ENCODE assay signal across 20 cellular contexts in genomic region chr2:62381672-62382071, GRCh38.
A peak's percentile ranks its signal among the peaks of the same experiment; 100 is the strongest.
DNase-seq lines count a peak whose midpoint lies in the region; ATAC-seq, FAIRE-seq and TF ChIP-seq lines count a peak whose summit lies in the region.
"Had no signal": no experiment of that assay in that cellular context is flagged by ENCODE, and none has a peak within 500 bp of the region (broad histone marks: within the 10 kb centered on the region; RNA-seq: fewer than 3 reads in every experiment).

No MANE protein-coding gene starts in this region.

- H3K79me2 ChIP-seq in HepG2 (ENCODE audit: insufficient read depth, low read length): no peaks in the 10 kb centered on the region
- H3K79me2 ChIP-seq in endothelial cell of umbilical vein (ENCODE audit: control insufficient read depth, insufficient read depth, low read length): no peaks in the 10 kb centered on the region
- no peaks in the 10 kb centered on the region for H3K79me2 ChIP-seq in trophoblast cell (ENCODE audit: control insufficient read depth, insufficient read depth, low read length, poor library complexity)

- peak overlapping the region; percentile 65 for H2BK12ac ChIP-seq in trophoblast cell (ENCODE audit: low read length)

- TF ChIP-seq EP300 in HepG2 (IDR thresholded peaks at IDR 0.05; ENCODE audit: low read depth in 2 of 2, low read length in 2 of 2) (no peak), HepG2 (CRISPR knock-in tag; IDR thresholded peaks at IDR 0.05; ENCODE audit: borderline replicate concordance) (no peak)

- in situ Hi-C loops in HepG2 (cut with HindIII; ENCODE audit: extremely low pct_ligation_motif_present, low pct_unique_long_range_greater_than_20kb) (no loop called here), GM13976 (cut with MboI; ENCODE audit: low sequenced_read_pairs, unreplicated experiment) (no loop called here)

- TF ChIP-seq CTCF in right lobe of liver (IDR thresholded peaks at IDR 0.05) (no peak), HepG2 (CRISPR knock-in tag; IDR thresholded peaks at IDR 0.05) (no peak), endothelial cell of umbilical vein (IDR thresholded peaks at IDR 0.05; ENCODE audit: extremely low read depth in 1 of 2, insufficient read depth in 1 of 2, low read depth in 1 of 2, low read length in 2 of 2) (no peak), GM13976 (IDR thresholded peaks at IDR 0.05; ENCODE audit: borderline replicate concordance, control extremely low read depth, extremely low read depth, insufficient read depth, missing control alignments) (no peak), HFFc6 (IDR thresholded peaks at IDR 0.05) (no peak)

- BruUV-seq in HepG2 (replicated peaks; lab: Mats Ljungman, UMichigan): no TSS peak
- no TSS peak for BruUV-seq in endothelial cell of umbilical vein (replicated peaks; lab: Mats Ljungman, UMichigan)

- H3K9ac ChIP-seq in HepG2 (ENCODE audit: insufficient read depth, low read depth, low read length): no peak overlapping the region
- H3K9ac ChIP-seq in endothelial cell of umbilical vein (replicated peaks; ENCODE audit: extremely low read depth, insufficient read depth, low read length): peak overlapping the region; percentile 2
- H3K9ac ChIP-seq in trophoblast cell (ENCODE audit: low read length): no peak overlapping the region
- H3K9ac ChIP-seq: BLaER1 treated with 17β-estradiol and CSF1 and Interleukin-3, amounts not matched to agents 10 nM and 100 nM; SK-N-SH had no signal

- no peak for DNase-seq in right lobe of liver
- no peak for DNase-seq in HepG2 (ENCODE audit: low spot score)
- DNase-seq in endothelial cell of umbilical vein (ENCODE audit: low read depth, low spot score): no peak
- DNase-seq in trophoblast cell: peak in 1 of 2 donors; percentile 13
- no peak for DNase-seq in NK-92 (lab: John Stamatoyannopoulos, UW; ENCODE audit: unreplicated experiment)
- DNase-seq in GM13976 (ENCODE audit: low spot score): no peak
- DNase-seq in HFFc6: no peak
- DNase-seq: 8988T; CD4-positive, alpha-beta memory T cell; DND-41; NCI-H187; NCI-H446; NCI-H526; SIG-M5; SK-N-SH had no signal

- no peak overlapping the region for H3K4me2 ChIP-seq in HepG2 (ENCODE audit: low read depth, low read length)
- no peak overlapping the region for H3K4me2 ChIP-seq in endothelial cell of umbilical vein (ENCODE audit: insufficient read depth, low read length)
- no peak overlapping the region for H3K4me2 ChIP-seq in trophoblast cell (ENCODE audit: low read length)
- H3K4me2 ChIP-seq: SK-N-SH had no signal

- TF ChIP-seq RAD21 in HepG2 (CRISPR knock-in tag; IDR thresholded peaks at IDR 0.05): no peak

- no peak overlapping the region for H3K4ac ChIP-seq in trophoblast cell (ENCODE audit: low read depth, low read length)

- ATAC-seq in right lobe of liver (peak in 3 of 4 donors; percentile 33 to 61 (median 57)), HepG2 (no peak)
- ATAC-seq: GM23338 had no signal

- no peak overlapping the region for H3K4me3 ChIP-seq in right lobe of liver
- H3K4me3 ChIP-seq in HepG2 (replicated peaks in 1 of 3; ENCODE audit: insufficient read depth in 1 of 3, low read depth in 2 of 3, low read length in 3 of 3): no peak overlapping the region
- H3K4me3 ChIP-seq in endothelial cell of umbilical vein (replicated peaks in 1 of 3; ENCODE audit: insufficient read depth in 1 of 3, low read depth in 1 of 3, low read length in 3 of 3): no peak overlapping the region
- no peak overlapping the region for H3K4me3 ChIP-seq in trophoblast cell (ENCODE audit: low read depth, low read length)
- H3K4me3 ChIP-seq: BLaER1 treated with 17β-estradiol and CSF1 and Interleukin-3, amounts not matched to agents 10 nM and 100 nM; GM23338 had no signal

- peaks cover 9% of the 10 kb centered on the region for H3K79me1 ChIP-seq in trophoblast cell (ENCODE audit: low read length)

- H3K36me3 ChIP-seq in right lobe of liver: no peaks in the 10 kb centered on the region
- H3K36me3 ChIP-seq in HepG2 (replicated peaks in 1 of 2; ENCODE audit: control insufficient read depth in 1 of 2, insufficient read depth in 2 of 2, low read length in 2 of 2): no peaks in the 10 kb centered on the region
- H3K36me3 ChIP-seq in endothelial cell of umbilical vein (ENCODE audit: control insufficient read depth in 2 of 2, extremely low read depth in 1 of 2, insufficient read depth in 2 of 2, low read length in 2 of 2): no peaks in the 10 kb centered on the region
- no peaks in the 10 kb centered on the region for H3K36me3 ChIP-seq in trophoblast cell (ENCODE audit: control insufficient read depth in 1 of 2, insufficient read depth in 2 of 2, low read length in 2 of 2)
- H3K36me3 ChIP-seq: BLaER1 treated with 17β-estradiol and CSF1 and Interleukin-3, amounts not matched to agents 10 nM and 100 nM had no signal

- H3K36me3 Mint-ChIP-seq in HFFc6 (ENCODE audit: low read depth): 0 out of 2 replicates have a peak, but pooled peaks cover 8% of the 10 kb centered on the region
- H3K36me3 Mint-ChIP-seq: CD4-positive, alpha-beta memory T cell had no signal

- no peak overlapping the region for H4K8ac ChIP-seq in trophoblast cell (ENCODE audit: low read depth, low read length)

- H3K9me3 ChIP-seq in right lobe of liver (no peaks in the 10 kb centered on the region), HepG2 (ENCODE audit: low read length) (peaks cover 5% of the 10 kb centered on the region; the same call in 1 of the 2 replicates), endothelial cell of umbilical vein (replicated peaks; ENCODE audit: control insufficient read depth, insufficient read depth, low read length) (no peaks in the 10 kb centered on the region), trophoblast cell (ENCODE audit: insufficient read depth, low read depth, low read length) (peaks cover 4% of the 10 kb centered on the region)
- H3K9me3 ChIP-seq: SK-N-SH had no signal

- H3K27ac Mint-ChIP-seq in HFFc6: no peak overlapping the region
- H3K27ac Mint-ChIP-seq: GM23338, IgD-negative memory B cell had no signal

- no peak overlapping the region for H4K12ac ChIP-seq in trophoblast cell (ENCODE audit: low read depth, low read length)

- no peaks in the 10 kb centered on the region for H3K9me1 ChIP-seq in endothelial cell of umbilical vein (replicated peaks; ENCODE audit: control insufficient read depth, extremely low read depth, insufficient read depth, low read length)

- no peak overlapping the region for H3K18ac ChIP-seq in trophoblast cell (ENCODE audit: low read length)

- no peak for TF ChIP-seq POLR2A in right lobe of liver (IDR thresholded peaks at IDR 0.05)
- TF ChIP-seq POLR2A in HepG2 (IDR thresholded peaks at IDR 0.05; ENCODE audit: insufficient read depth in 1 of 2, low read depth in 2 of 2, low read length in 2 of 2): no peak
- TF ChIP-seq POLR2A in endothelial cell of umbilical vein (IDR thresholded peaks at IDR 0.05; ENCODE audit: low read depth, low read length): no peak

- H3K27ac ChIP-seq in right lobe of liver (no peak overlapping the region), HepG2 (ENCODE audit: extremely low read length, insufficient read depth, low read length) (no peak overlapping the region), endothelial cell of umbilical vein (ENCODE audit: insufficient read depth, low read depth, low read length) (peak overlapping the region; percentile 44), trophoblast cell (ENCODE audit: low read depth, low read length) (peak overlapping the region; percentile 77)
- H3K27ac ChIP-seq: BLaER1 treated with 17β-estradiol and CSF1 and Interleukin-3, amounts not matched to agents 10 nM and 100 nM had no signal

- POLR2A ChIA-PET in HepG2 (lab: Yijun Ruan, JAX) (no interaction called here), endothelial cell of umbilical vein (lab: Charles Lee) (interaction anchor here (1.3 kb wide), 1 partner anchor 30 kb away, joined by 3 read pairs; no protein-coding TSS in a partner anchor)

- no peak overlapping the region for H2BK120ac ChIP-seq in trophoblast cell (ENCODE audit: insufficient read depth, low read length, poor library complexity)

- H2AK5ac ChIP-seq in trophoblast cell (ENCODE audit: low read length): no peak overlapping the region

- H3K27me3 ChIP-seq in right lobe of liver (no peaks in the 10 kb centered on the region), HepG2 (ENCODE audit: control insufficient read depth in 1 of 2, insufficient read depth in 2 of 2, low read length in 2 of 2) (peaks cover 0 to 12% of the 10 kb centered on the region in 2 experiments; a peak in 2 of 5 replicates), endothelial cell of umbilical vein (ENCODE audit: control insufficient read depth in 2 of 2, insufficient read depth in 2 of 2, low read length in 2 of 2) (no peaks in the 10 kb centered on the region), trophoblast cell (ENCODE audit: insufficient read depth, low read length) (no peaks in the 10 kb centered on the region)
- H3K27me3 ChIP-seq: BLaER1 treated with 17β-estradiol and CSF1 and Interleukin-3, amounts not matched to agents 10 nM and 100 nM had no signal

- FAIRE-seq in HepG2 (lab: Jason Lieb, UNC): no peak
- peak; percentile 24 for FAIRE-seq in endothelial cell of umbilical vein (lab: Jason Lieb, UNC)
- FAIRE-seq: GM12891, HTR-8/SVneo had no signal

- H3K27me3 Mint-ChIP-seq in HFFc6 (ENCODE audit: insufficient read depth): peaks cover 7% of the 10 kb centered on the region

- H2BK5ac ChIP-seq in trophoblast cell (ENCODE audit: low read depth, low read length, poor library complexity): no peak overlapping the region

- WGBS in right lobe of liver (ENCODE audit: insufficient coverage, low coverage, low lambda C conversion rate, missing lambda C conversion rate): 83% methylated on average over 1 of the region's 1 CpG
- WGBS in HepG2 (ENCODE audit: low lambda C conversion rate): 17% methylated on average over 1 of the region's 1 CpG
- no CpG with 5 or more reads among the region's 1 CpG for WGBS in trophoblast cell (ENCODE audit: extremely low coverage, insufficient coverage, insufficient read length)

- no peak overlapping the region for H2AFZ ChIP-seq in HepG2 (ENCODE audit: low read length)
- no peak overlapping the region for H2AFZ ChIP-seq in endothelial cell of umbilical vein (ENCODE audit: low read depth, low read length)
- H2AFZ ChIP-seq in trophoblast cell (ENCODE audit: insufficient read depth, low read length, poor library complexity): no peak overlapping the region
- H2AFZ ChIP-seq: GM23338 had no signal

- H3K23ac ChIP-seq in trophoblast cell (ENCODE audit: low read length): no peak overlapping the region

- no peak overlapping the region for H4K91ac ChIP-seq in trophoblast cell (ENCODE audit: low read depth, low read length)

- CTCF ChIA-PET in HepG2 (lab: Yijun Ruan, JAX; ENCODE audit: low intra/inter-chr PET ratio, low total read pairs): no interaction called here
- CTCF ChIA-PET in endothelial cell of umbilical vein (lab: Charles Lee): interaction anchor here (1.1 to 1.4 kb wide), 2 partner anchors 21 to 76 kb away, joined by 4 read pairs; no protein-coding TSS in a partner anchor

- H3K14ac ChIP-seq in trophoblast cell (ENCODE audit: low read length): no peak overlapping the region

- no peaks in the 10 kb centered on the region for H3K4me1 ChIP-seq in right lobe of liver
- no peaks in the 10 kb centered on the region for H3K4me1 ChIP-seq in HepG2 (ENCODE audit: insufficient read depth, low read length)
- H3K4me1 ChIP-seq in endothelial cell of umbilical vein (ENCODE audit: control insufficient read depth, extremely low read depth, insufficient read depth, low read length): peaks cover 16% of the 10 kb centered on the region
- H3K4me1 ChIP-seq in trophoblast cell (ENCODE audit: control insufficient read depth in 1 of 2, insufficient read depth in 2 of 2, low read length in 2 of 2): peaks cover 7 to 8% of the 10 kb centered on the region in 2 experiments

- 0 out of 2 replicates have a peak, but pooled peaks cover 4% of the 10 kb centered on the region for H3K9me3 Mint-ChIP-seq in HFFc6

- no peak overlapping the region for H3K4me3 Mint-ChIP-seq in HFFc6
- H3K4me3 Mint-ChIP-seq: CD4-positive, alpha-beta memory T cell; GM23338; IgD-negative memory B cell had no signal

- no peaks in the 10 kb centered on the region for H4K20me1 ChIP-seq in HepG2 (ENCODE audit: insufficient read depth, low read length)
- no peaks in the 10 kb centered on the region for H4K20me1 ChIP-seq in endothelial cell of umbilical vein (replicated peaks; ENCODE audit: control insufficient read depth, extremely low read depth, insufficient read depth, low read length)
- H4K20me1 ChIP-seq: BLaER1 treated with 17β-estradiol and CSF1 and Interleukin-3, amounts not matched to agents 10 nM and 100 nM had no signal

- H3K4me1 Mint-ChIP-seq in HFFc6 (ENCODE audit: low read depth): peaks cover 9% of the 10 kb centered on the region

- intact Hi-C loops in right lobe of liver (cut with DNase I): no loop called here
- intact Hi-C loops in HepG2 (cut with micrococcal nuclease; ENCODE audit: unreplicated experiment): no loop called here
- intact Hi-C loops in endothelial cell of umbilical vein (cut with micrococcal nuclease): loop anchor here (2.0 kb wide), 1 partner anchor 77 kb away; no protein-coding TSS in a partner anchor

- dilution Hi-C loops in endothelial cell of umbilical vein (cut with MboI; ENCODE audit: extremely low pct_ligation_motif_present, low sequenced_read_pairs): no loop called here

Comparison
In these comparisons a context has a peak if more than half of its experiments do, and no peak if none do; other contexts are left out.
1. H3K27ac ChIP-seq: peak in endothelial cell of umbilical vein (single experiment) and trophoblast cell (single experiment); none in right lobe of liver (0 of 3) and HepG2 (single experiment).